ENCODE assay signal across 1 cellular context in genomic region chr21:29311802-29312201, GRCh38.
TF ChIP-seq lines count a peak whose summit lies in the region.

No MANE protein-coding gene starts in this region.

TF ChIP-seq in GM23338, 12 proteins besides CTCF, POLR2A, EP300 and RAD21 (continued from another document):
- no peak for TF ChIP-seq ZNF462 (CRISPR knock-in tag; IDR thresholded peaks at IDR 0.05)
